ENCODE assay signal across 23 cellular contexts in the genomic region with DNA sequence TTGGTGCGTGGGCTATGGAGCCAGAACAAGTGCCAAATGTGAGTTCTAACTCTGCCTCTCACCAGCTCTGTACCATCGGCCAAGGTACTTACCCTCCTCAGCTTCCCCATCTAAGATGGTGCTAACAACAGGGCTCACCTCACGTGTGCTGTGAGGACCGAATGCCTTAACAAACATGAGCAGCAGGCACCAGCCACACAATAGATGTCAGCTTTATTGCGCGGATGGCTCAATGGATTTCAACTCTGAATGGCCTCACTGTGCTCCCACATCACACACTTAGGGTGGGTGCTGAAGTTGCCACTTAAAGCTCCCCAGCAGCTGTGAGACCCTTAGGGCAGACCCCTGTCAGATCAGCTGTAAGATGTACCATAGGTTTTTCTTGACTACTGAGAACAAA. TPM values are rescaled to one million over a fixed set of nuclear protein-coding genes. Genes with fewer than 3 reads are reported as not detected.
DNase-seq lines count a peak whose midpoint lies in the region; ATAC-seq, FAIRE-seq and TF ChIP-seq lines count a peak whose summit lies in the region.
"Had no signal": no experiment of that assay in that cellular context is flagged by ENCODE, and none has a peak within 500 bp of the region (broad histone marks: within the 10 kb centered on the region; RNA-seq: fewer than 3 reads in every experiment).

No MANE protein-coding gene starts in this region.

- 0 out of 2 replicates have a peak, but pooled peaks cover 6% of the 10 kb centered on the region for H4K20me1 ChIP-seq in K562 (replicated peaks; ENCODE audit: control insufficient read depth, insufficient read depth, low read length)
- no peaks in the 10 kb centered on the region for H4K20me1 ChIP-seq in osteoblast (ENCODE audit: insufficient read depth, low read length)

- CTCF ChIA-PET in K562 (lab: Yijun Ruan, JAX; ENCODE audit: low intra/inter-chr PET ratio): no interaction called here

- WGBS in K562 (ENCODE audit: insufficient coverage, low coverage, missing lambda C conversion rate): 83% methylated on average over 6 of the region's 6 CpGs

- TF ChIP-seq CTCF in K562 (IDR thresholded peaks at IDR 0.05 in 2 of 3, conservative IDR thresholded peaks at IDR 0.05 in 1 of 3; ENCODE audit: insufficient read depth in 2 of 3, low read depth in 1 of 3, low read length in 3 of 3): no peak
- TF ChIP-seq CTCF in osteoblast (IDR thresholded peaks at IDR 0.05; ENCODE audit: extremely low read depth, low read depth, low read length): no peak
- TF ChIP-seq CTCF in Peyer's patch (IDR thresholded peaks at IDR 0.05): no peak

- no peak for TF ChIP-seq RAD21 in K562 (CRISPR knock-in tag; conservative IDR thresholded peaks at IDR 0.05 in 1 of 2, IDR thresholded peaks at IDR 0.05 in 1 of 2)

- H3K4me3 ChIP-seq in CD4-positive, CD25-positive, alpha-beta regulatory T cell (ENCODE audit: low read depth, low read length): no peak overlapping the region
- H3K4me3 ChIP-seq in K562: no peak overlapping the region
- no peak overlapping the region for H3K4me3 ChIP-seq in osteoblast (ENCODE audit: insufficient read depth, low read length)
- no peak overlapping the region for H3K4me3 ChIP-seq in Peyer's patch
- H3K4me3 ChIP-seq: cardiac muscle cell, lower lobe of right lung, SJCRH30, testis, vagina had no signal

- in situ Hi-C loops in K562 (cut with MboI): loop anchor here (5.0 kb wide), 1 partner anchor 257 kb away; no protein-coding TSS in a partner anchor

- peaks cover 2% of the 10 kb centered on the region for H3K36me3 ChIP-seq in CD4-positive, CD25-positive, alpha-beta regulatory T cell (ENCODE audit: control insufficient read depth, insufficient read depth, low read length)
- peaks cover 21% of the 10 kb centered on the region; the same call in 2 of the 3 replicates for H3K36me3 ChIP-seq in K562 (ENCODE audit: control insufficient read depth, insufficient read depth, low read length)
- peaks cover 16% of the 10 kb centered on the region for H3K36me3 ChIP-seq in osteoblast (ENCODE audit: insufficient read depth, low read length)
- peaks cover 0 to 2% (median 0%) of the 10 kb centered on the region in 3 donors for H3K36me3 ChIP-seq in Peyer's patch
- H3K36me3 ChIP-seq: cardiac muscle cell, vagina had no signal

- TF ChIP-seq POLR2A in GM12892 (IDR thresholded peaks at IDR 0.05; ENCODE audit: low read depth, low read length) (peak; percentile 25; the same call in 1 of the 2 replicates), K562 (conservative IDR thresholded peaks at IDR 0.05) (no peak), Peyer's patch (IDR thresholded peaks at IDR 0.05) (no peak)

- no peaks in the 10 kb centered on the region for H3K4me1 ChIP-seq in CD4-positive, CD25-positive, alpha-beta regulatory T cell (ENCODE audit: control insufficient read depth, insufficient read depth, low read length, poor library complexity, severe bottlenecking)
- H3K4me1 ChIP-seq in K562 (replicated peaks in 1 of 2; ENCODE audit: control insufficient read depth in 2 of 2, insufficient read depth in 2 of 2, low read length in 2 of 2) (peaks cover 12 to 22% of the 10 kb centered on the region in 2 experiments; a peak in 4 of 5 replicates), osteoblast (ENCODE audit: insufficient read depth, low read length) (peaks cover 33% of the 10 kb centered on the region), Peyer's patch (no peaks in the 10 kb centered on the region)
- H3K4me1 ChIP-seq: testis, vagina had no signal

- TF ChIP-seq EP300 in K562 (IDR thresholded peaks at IDR 0.05; ENCODE audit: low read length): no peak

- BruUV-seq in K562 (replicated peaks; lab: Mats Ljungman, UMichigan): no TSS peak

- ATAC-seq in CD4-positive, CD25-positive, alpha-beta regulatory T cell (ENCODE audit: low read depth in 2 of 2): no peak
- no peak for ATAC-seq in K562
- ATAC-seq: activated CD8-positive, alpha-beta memory T cell treated with anti-CD3 and anti-CD28 coated beads, Interleukin-2, amount 10 ng/mL, durations not matched to agents 7 days and 5 days; lower lobe of right lung; Panc1 had no signal

- POLR2A ChIA-PET in K562 (lab: Yijun Ruan, JAX): interaction anchor here (0.6 to 1.6 kb wide), 10 partner anchors 9 to 260 kb away, joined by 3 to 6 read pairs (median 3); no protein-coding TSS in a partner anchor

- no peak for FAIRE-seq in GM12892 (lab: Jason Lieb, UNC)
- no peak for FAIRE-seq in K562 (lab: Jason Lieb, UNC)

- no peaks in the 10 kb centered on the region for H3K9me3 Mint-ChIP-seq in CD4-positive, CD25-positive, alpha-beta regulatory T cell
- H3K9me3 Mint-ChIP-seq: activated T-helper 1 cell treated with anti-CD3 and anti-CD28 coated beads, Interleukin-12 subunit alpha, Interleukin-12 subunit beta, Interleukin-2, Interleukin-4 antibody, amounts not matched to agents 30 ng/mL and 10 ng/mL and 1 ng/mL, durations not matched to agents 14 hours and 24 hours and 36 hours had no signal

- no peak overlapping the region for H3K4me3 Mint-ChIP-seq in CD4-positive, CD25-positive, alpha-beta regulatory T cell
- H3K4me3 Mint-ChIP-seq: activated CD8-positive, alpha-beta memory T cell treated with anti-CD3 and anti-CD28 coated beads, Interleukin-2, amount 10 ng/mL, durations not matched to agents 7 days and 5 days; activated T-helper 1 cell treated with anti-CD3 and anti-CD28 coated beads, Interleukin-12 subunit alpha, Interleukin-12 subunit beta, Interleukin-2, Interleukin-4 antibody, amounts not matched to agents 30 ng/mL and 10 ng/mL and 1 ng/mL, durations not matched to agents 14 hours and 24 hours and 36 hours had no signal

- H3K27ac Mint-ChIP-seq in CD4-positive, CD25-positive, alpha-beta regulatory T cell: peak overlapping the region in 2 of 3 donors; percentile 44 to 48

- H3K9me1 ChIP-seq in K562 (ENCODE audit: control insufficient read depth, insufficient read depth, low read length): no peaks in the 10 kb centered on the region

- H3K9me3 ChIP-seq in CD4-positive, CD25-positive, alpha-beta regulatory T cell (ENCODE audit: control insufficient read depth in 2 of 2, low read length in 2 of 2): no peaks in the 10 kb centered on the region
- H3K9me3 ChIP-seq in K562 (replicated peaks; ENCODE audit: control insufficient read depth, insufficient read depth, low read depth, low read length): no peaks in the 10 kb centered on the region
- no peaks in the 10 kb centered on the region for H3K9me3 ChIP-seq in osteoblast (ENCODE audit: low read depth, low read length)
- no peaks in the 10 kb centered on the region for H3K9me3 ChIP-seq in Peyer's patch
- H3K9me3 ChIP-seq: lower lobe of right lung, SJCRH30, testis, vagina had no signal

- H3K79me2 ChIP-seq in K562 (ENCODE audit: control insufficient read depth, insufficient read depth, low read length): no peaks in the 10 kb centered on the region
- H3K79me2 ChIP-seq in osteoblast (ENCODE audit: insufficient read depth, low read length): no peaks in the 10 kb centered on the region

- H3K36me3 Mint-ChIP-seq in CD4-positive, CD25-positive, alpha-beta regulatory T cell: no peaks in the 10 kb centered on the region
- H3K36me3 Mint-ChIP-seq: activated CD8-positive, alpha-beta memory T cell treated with anti-CD3 and anti-CD28 coated beads, Interleukin-2, amount 10 ng/mL, durations not matched to agents 7 days and 5 days had no signal

- no peak for DNase-seq in CD4-positive, CD25-positive, alpha-beta regulatory T cell
- DNase-seq in GM12892 (ENCODE audit: insufficient read length) (no peak), K562 (ENCODE audit: extremely low read depth in 1 of 4, low spot score in 3 of 4) (no peak), osteoblast (ENCODE audit: insufficient read length, low spot score, missing footprints) (no peak), NCI-H774 (lab: John Stamatoyannopoulos, UW) (no peak), NCI-H345 (lab: John Stamatoyannopoulos, UW) (no peak), Peyer's patch (no peak)
- DNase-seq: activated CD4-positive, alpha-beta T cell treated with anti-CD3 and anti-CD28 coated beads for 4 hours; activated CD8-positive, alpha-beta memory T cell treated with anti-CD3 and anti-CD28 coated beads, Interleukin-2, amount 10 ng/mL, durations not matched to agents 7 days and 5 days; activated naive CD4-positive, alpha-beta T cell treated with anti-CD3 and anti-CD28 coated beads, Interleukin-2, amount 50 U/mL, for 16 hours; lower lobe of right lung; NCI-H146; NCI-H2171; NCI-H524; NK-92 treated with Interleukin-12 subunit alpha and Interleukin-12 subunit beta, amount 100 ng/mL, for 24 hours; stimulated activated naive CD4-positive, alpha-beta T cell; T-helper 2 cell; testis had no signal

- H3K9ac ChIP-seq in K562 (ENCODE audit: insufficient read depth in 1 of 2, low read depth in 2 of 2, low read length in 2 of 2): no peak overlapping the region

- H2AFZ ChIP-seq in K562 (ENCODE audit: low read depth, low read length) (no peak overlapping the region), osteoblast (ENCODE audit: low read length) (no peak overlapping the region)

- H3K27me3 Mint-ChIP-seq in CD4-positive, CD25-positive, alpha-beta regulatory T cell: no peaks in the 10 kb centered on the region
- H3K27me3 Mint-ChIP-seq: activated CD8-positive, alpha-beta memory T cell treated with anti-CD3 and anti-CD28 coated beads, Interleukin-2, amount 10 ng/mL, durations not matched to agents 7 days and 5 days had no signal

- H3K27ac ChIP-seq in CD4-positive, CD25-positive, alpha-beta regulatory T cell (ENCODE audit: insufficient read depth, low read length, poor library complexity, severe bottlenecking): no peak overlapping the region
- H3K27ac ChIP-seq in K562 (ENCODE audit: extremely low read depth, low read depth, low read length): no peak overlapping the region
- peak overlapping the region; percentile 3 for H3K27ac ChIP-seq in osteoblast (ENCODE audit: low read depth, low read length)
- H3K27ac ChIP-seq in Peyer's patch: no peak overlapping the region
- H3K27ac ChIP-seq: cardiac muscle cell, lower lobe of right lung, SJCRH30, testis, vagina had no signal

- no peaks in the 10 kb centered on the region for H3K27me3 ChIP-seq in CD4-positive, CD25-positive, alpha-beta regulatory T cell (ENCODE audit: control insufficient read depth, insufficient read depth, low read length)
- H3K27me3 ChIP-seq in K562 (ENCODE audit: control insufficient read depth in 2 of 2, insufficient read depth in 2 of 2, low read length in 2 of 2) (no peaks in the 10 kb centered on the region), osteoblast (ENCODE audit: insufficient read depth, low read length) (no peaks in the 10 kb centered on the region), Peyer's patch (no peaks in the 10 kb centered on the region)
- H3K27me3 ChIP-seq: cardiac muscle cell, SJCRH30, testis, vagina had no signal

- intact Hi-C loops in K562 (cut with micrococcal nuclease): no loop called here

- peaks cover 0 to 4% (median under 1%) of the 10 kb centered on the region in 4 donors for H3K4me1 Mint-ChIP-seq in CD4-positive, CD25-positive, alpha-beta regulatory T cell

- no peak overlapping the region for H3K4me2 ChIP-seq in K562 (ENCODE audit: insufficient read depth, low read length)
- H3K4me2 ChIP-seq in osteoblast (ENCODE audit: insufficient read depth, low read length): no peak overlapping the region

RNA-seq across cellular contexts. Expression of a gene that starts 24.1 kb away (rescaled TPM):
- 117 TPM for total RNA-seq in CD4-positive, CD25-positive, alpha-beta regulatory T cell
- 1 to 10 TPM; 2.0 to 3.3 (median 2.9) TPM for polyA plus RNA-seq in CD4-positive, CD25-positive, alpha-beta regulatory T cell
- polyA plus RNA-seq in GM12892 (2012; ENCODE audit: missing spikeins): 12.6 TPM
- 24.0 and 79.7 TPM in 2 replicates for total RNA-seq in K562 (2011; cell fraction: chromatin; rRNA removed; ENCODE audit: low replicate concordance)
- total RNA-seq in K562 (2011; cell fraction: nucleolus; rRNA removed): 52.2 and 56.9 TPM in 2 replicates
- 38.4 and 46.9 TPM in 2 replicates for total RNA-seq in K562 (2011; cell fraction: nucleoplasm; rRNA removed)
- total RNA-seq in K562 (2014; rRNA removed): 11.2 and 13.3 TPM in 2 replicates
- 3.1 and 3.8 TPM in 2 replicates for total RNA-seq in K562 (2014; rRNA removed; fragmentation: Illumina TruSeq; extraction: Trizol)
- 9.6 and 9.8 TPM in 2 replicates for total RNA-seq in K562 (2015; rRNA removed; fragmentation: Illumina TruSeq; extraction: Trizol)
- 18.4 and 20.2 TPM in 2 replicates for total RNA-seq in K562 (2021)
- polyA plus RNA-seq in K562 (2011; rRNA removed): 7.4 and 11.8 TPM in 2 replicates
- 11.0 and 16.5 TPM in 2 replicates for polyA plus RNA-seq in K562 (2011; cell fraction: cytosol; rRNA removed)
- polyA plus RNA-seq in K562 (2011; cell fraction: nucleus; rRNA removed): 55.1 and 73.5 TPM in 2 replicates
- polyA plus RNA-seq in K562 (2012): 8.7 and 14.0 TPM in 2 replicates
- polyA plus RNA-seq in K562 (2014; fragmentation: Illumina TruSeq; extraction: Trizol): 6.0 and 8.6 TPM in 2 replicates
- polyA plus RNA-seq in K562 (2014; fragmentation: Nextera tagmentation; extraction: Ambion mirVana): 1 to 10 TPM; 1.1 to 1.2 TPM
- 14.4 and 14.9 TPM in 2 replicates for polyA plus RNA-seq in K562 (2014; rRNA removed)
- polyA minus RNA-seq in K562 (2011; rRNA and poly(A)+ RNA removed): 4.7 and 6.0 TPM in 2 replicates
- 7.3 and 8.5 TPM in 2 replicates for polyA minus RNA-seq in K562 (2011; cell fraction: cytosol; rRNA and poly(A)+ RNA removed)
- 18.2 and 20.5 TPM in 2 replicates for polyA minus RNA-seq in K562 (2011; cell fraction: nucleus; rRNA and poly(A)+ RNA removed)
- 2.9 and 4.0 TPM in 2 replicates for total RNA-seq in osteoblast
- 10 to 100 TPM in 1 of 4 donors, 1 to 10 TPM in 3; 1.2 to 19.0 (median 4.7) TPM for total RNA-seq in Peyer's patch
